In the genomic region with DNA sequence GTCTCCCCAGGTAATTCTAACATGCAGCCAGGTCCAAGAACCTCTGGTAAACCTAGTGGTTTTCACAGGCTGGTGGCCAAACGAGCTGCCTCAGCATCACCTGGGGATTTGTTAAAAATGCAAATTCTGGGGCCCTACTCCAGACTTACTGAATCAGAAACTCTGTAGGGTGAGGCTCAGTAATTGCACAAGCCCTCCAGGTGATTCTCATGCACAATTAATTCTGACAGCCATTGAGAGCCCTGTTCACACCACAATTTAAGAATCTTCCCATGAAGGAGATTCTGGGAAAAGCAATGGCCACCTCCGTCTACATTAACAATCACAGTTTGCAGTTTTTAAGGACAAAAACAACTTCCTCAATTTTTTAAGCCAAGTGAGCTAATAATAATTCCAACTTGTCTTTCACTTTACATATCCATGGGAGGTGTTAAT, we compare ENCODE assay signal across 13 cellular contexts.
DNase-seq lines count a peak whose midpoint lies in the region; ATAC-seq and TF ChIP-seq lines count a peak whose summit lies in the region.
"Had no signal": no experiment of that assay in that cellular context is flagged by ENCODE, and none has a peak within 500 bp of the region (broad histone marks: within the 10 kb centered on the region; RNA-seq: fewer than 3 reads in every experiment).

No MANE protein-coding gene starts in this region.

- intact Hi-C loops in heart right ventricle (cut with DNase I), result no loop called here
- intact Hi-C loops in esophagus squamous epithelium (cut with DNase I), result no loop called here

- H3K4me3 ChIP-seq in BLaER1 treated with 17β-estradiol and CSF1 and Interleukin-3, amounts not matched to agents 10 nM and 100 nM, result no peak overlapping the region
- H3K4me3 ChIP-seq in heart right ventricle (no peak overlapping the region), esophagus squamous epithelium (no peak overlapping the region)
- H3K4me3 ChIP-seq: left lung had no signal

- H3K9me3 Mint-ChIP-seq in activated naive CD4-positive, alpha-beta T cell treated with anti-CD3 and anti-CD28 coated beads, Interleukin-2, amount 50 U/mL, for 72 hours, result no peaks in the 10 kb centered on the region

- no peak overlapping the region for H3K27ac Mint-ChIP-seq in activated naive CD4-positive, alpha-beta T cell treated with anti-CD3 and anti-CD28 coated beads, Interleukin-2, amount 50 U/mL, for 72 hours

- 47 to 51% methylated on average over 2 of the region's 2 CpGs for WGBS in heart right ventricle, 2 donors
- 37 to 47% methylated on average over 2 of the region's 2 CpGs for WGBS in esophagus squamous epithelium, 2 donors

- H3K4me2 ChIP-seq in BLaER1 treated with 17β-estradiol and CSF1 and Interleukin-3, amounts not matched to agents 10 nM and 100 nM, result peak overlapping the region in 10 of 11 experiments; percentile 4 to 52 (median 38); a peak in 16 of 22 replicates

- TF ChIP-seq POLR2A in esophagus squamous epithelium (IDR thresholded peaks at IDR 0.05), result no peak

- no peak overlapping the region for H3K9ac ChIP-seq in BLaER1 treated with 17β-estradiol and CSF1 and Interleukin-3, amounts not matched to agents 10 nM and 100 nM
- H3K9ac ChIP-seq: parathyroid adenoma had no signal

- no peaks in the 10 kb centered on the region for H3K36me3 Mint-ChIP-seq in activated naive CD4-positive, alpha-beta T cell treated with anti-CD3 and anti-CD28 coated beads, Interleukin-2, amount 50 U/mL, for 72 hours

- no peaks in the 10 kb centered on the region for H3K27me3 ChIP-seq in BLaER1 treated with 17β-estradiol and CSF1 and Interleukin-3, amounts not matched to agents 10 nM and 100 nM
- peaks cover 0 to 41% (median 25%) of the 10 kb centered on the region in 7 donors for H3K27me3 ChIP-seq in heart right ventricle
- peaks cover 0 to 18% (median 2%) of the 10 kb centered on the region in 4 donors for H3K27me3 ChIP-seq in esophagus squamous epithelium

- peaks cover 8 to 16% (median 13%) of the 10 kb centered on the region in 10 experiments; a peak in 19 of 20 replicates for H3K4me1 ChIP-seq in BLaER1 treated with 17β-estradiol and CSF1 and Interleukin-3, amounts not matched to agents 10 nM and 100 nM
- H3K4me1 ChIP-seq in heart right ventricle (no peaks in the 10 kb centered on the region), esophagus squamous epithelium (no peaks in the 10 kb centered on the region)
- H3K4me1 ChIP-seq: left lung, parathyroid adenoma had no signal

- no peak overlapping the region for H3K27ac ChIP-seq in BLaER1 treated with 17β-estradiol and CSF1 and Interleukin-3, amounts not matched to agents 10 nM and 100 nM
- H3K27ac ChIP-seq in heart right ventricle (no peak overlapping the region), esophagus squamous epithelium (no peak overlapping the region)
- H3K27ac ChIP-seq: left lung, parathyroid adenoma had no signal

- H3K9me3 ChIP-seq in BLaER1 treated with 17β-estradiol and CSF1 and Interleukin-3, amounts not matched to agents 10 nM and 100 nM (replicated peaks in 1 of 11), result no peaks in the 10 kb centered on the region
- H3K9me3 ChIP-seq in heart right ventricle (no peaks in the 10 kb centered on the region), esophagus squamous epithelium (no peaks in the 10 kb centered on the region)
- H3K9me3 ChIP-seq: left lung had no signal

- peaks cover 0 to 4% (median 0%) of the 10 kb centered on the region in 11 experiments; a peak in 1 of 22 replicates for H3K36me3 ChIP-seq in BLaER1 treated with 17β-estradiol and CSF1 and Interleukin-3, amounts not matched to agents 10 nM and 100 nM
- H3K36me3 ChIP-seq in heart right ventricle, result no peaks in the 10 kb centered on the region
- H3K36me3 ChIP-seq in esophagus squamous epithelium, result no peaks in the 10 kb centered on the region
- H3K36me3 ChIP-seq: left lung had no signal

- DNase-seq in GM19240 (ENCODE audit: insufficient read length, low spot score) (peak; percentile 22), UCSD-AML1 (lab: John Stamatoyannopoulos, UW; ENCODE audit: unreplicated experiment) (no peak), heart right ventricle (no peak), esophagus squamous epithelium (lab: John Stamatoyannopoulos, UW) (no peak)
- DNase-seq in activated naive CD4-positive, alpha-beta T cell treated with anti-CD3 and anti-CD28 coated beads, Interleukin-2, amount 50 U/mL, for 72 hours (ENCODE audit: low spot score in 2 of 2), result no peak
- DNase-seq: GDM1, left lung, NCI-H2171, SW 1271 had no signal

- H4K20me1 ChIP-seq in BLaER1 treated with 17β-estradiol and CSF1 and Interleukin-3, amounts not matched to agents 10 nM and 100 nM, result no peaks in the 10 kb centered on the region

- no peak for TF ChIP-seq CTCF in heart right ventricle (IDR thresholded peaks at IDR 0.05)
- no peak for TF ChIP-seq CTCF in esophagus squamous epithelium (IDR thresholded peaks at IDR 0.05)

- ATAC-seq in HG02798 (IDR thresholded peaks at IDR 0.05; ENCODE audit: poor library complexity, unreplicated experiment) (peak; percentile 93), HG03521 (IDR thresholded peaks at IDR 0.05; ENCODE audit: unreplicated experiment) (peak; percentile 81), heart right ventricle (no peak)
- no peak for ATAC-seq in activated naive CD4-positive, alpha-beta T cell treated with anti-CD3 and anti-CD28 coated beads, Interleukin-2, amount 50 U/mL, for 72 hours
- ATAC-seq: left lung had no signal

Comparison
In these comparisons a context has a peak if more than half of its experiments do, and no peak if none do; other contexts are left out.
1. ATAC-seq: peak in HG02798 (single experiment) and HG03521 (single experiment); none in activated naive CD4-positive, alpha-beta T cell treated with anti-CD3 and anti-CD28 coated beads, Interleukin-2, amount 50 U/mL, for 72 hours (0 of 2) and heart right ventricle (0 of 8).